In genomic region chr7:52233248-52233647, GRCh38 we compare ENCODE assay signal across 31 cellular contexts.
"Had no signal": no experiment of that assay in that cellular context is flagged by ENCODE, and none has a peak within 500 bp of the region (broad histone marks: within the 10 kb centered on the region; RNA-seq: fewer than 3 reads in every experiment).

No MANE protein-coding gene starts in this region.

- H2AFZ ChIP-seq: PC-9 had no signal

- H3K4me2 ChIP-seq: PC-9 had no signal

- H3K4me3 Mint-ChIP-seq: activated B cell treated with CpG ODN at 0.5 μM for 24 hours; activated CD4-positive, alpha-beta memory T cell treated with anti-CD3 and anti-CD28 coated beads for 36 hours; activated naive CD4-positive, alpha-beta T cell treated with anti-CD3 and anti-CD28 coated beads, Interleukin-2, amount 10 ng/mL, durations not matched to agents 7 days and 5 days; activated naive CD8-positive, alpha-beta T cell; activated naive CD8-positive, alpha-beta T cell treated with anti-CD3 and anti-CD28 coated beads, Interleukin-2, amount 50 U/mL, for 24 hours; central memory CD8-positive, alpha-beta T cell had no signal

- H3K36me3 ChIP-seq: cardiac muscle cell had no signal

- H3K36me3 Mint-ChIP-seq: activated CD4-positive, alpha-beta memory T cell treated with anti-CD3 and anti-CD28 coated beads for 36 hours; activated naive CD4-positive, alpha-beta T cell treated with anti-CD3 and anti-CD28 coated beads, Interleukin-2, amount 10 ng/mL, durations not matched to agents 7 days and 5 days; activated naive CD8-positive, alpha-beta T cell had no signal

- DNase-seq: activated B cell treated with CpG ODN at 0.5 μM for 24 hours; activated CD4-positive, alpha-beta memory T cell treated with anti-CD3 and anti-CD28 coated beads for 36 hours; activated CD4-positive, alpha-beta T cell treated with anti-CD3 and anti-CD28 coated beads for 4 hours; activated CD4-positive, alpha-beta T cell treated with anti-CD3 and anti-CD28 coated beads, Interleukin-2, amount 50 U/mL, for 1 hour; activated CD4-positive, CD25-positive, alpha-beta regulatory T cell treated with anti-CD3 and anti-CD28 coated beads, Interleukin-2, amount 50 U/mL, for 72 hours; activated CD8-positive, alpha-beta memory T cell treated with anti-CD3 and anti-CD28 coated beads, Interleukin-2, amount 50 U/mL, for 4 hours; activated effector memory CD4-positive, alpha-beta T cell treated with Interleukin-2 at 50 U/mL for 16 hours; activated naive CD4-positive, alpha-beta T cell treated with anti-CD3 and anti-CD28 coated beads, Interleukin-2, amount 10 ng/mL, durations not matched to agents 7 days and 5 days; activated naive CD8-positive, alpha-beta T cell treated with anti-CD3 and anti-CD28 coated beads, Interleukin-2, amount 50 U/mL, for 24 hours; activated T-cell treated with anti-CD3 and anti-CD28 coated beads, Interleukin-2, amount 50 U/mL, for 48 hours; Karpas-422; NCI-H1105 treated with DMSO at 0.1 percent for 48 hours; NCI-H1436; NCI-H1694; NCI-H1930; NCI-H2171; NCI-H510A; NCI-H526; NCI-H748 treated with DMSO at 0.1 percent for 48 hours; NK-92 treated with Interleukin-12 subunit alpha and Interleukin-12 subunit beta, amount 100 ng/mL, for 24 hours; PC-9; Right ventricle myocardium superior; SW 1271; T-helper 1 cell; T-helper 2 cell; T-helper 9 cell had no signal

- H3K27me3 ChIP-seq: cardiac muscle cell had no signal

- H3K27me3 Mint-ChIP-seq: activated B cell treated with CpG ODN at 0.5 μM for 24 hours; activated CD4-positive, alpha-beta memory T cell treated with anti-CD3 and anti-CD28 coated beads for 36 hours; activated naive CD4-positive, alpha-beta T cell treated with anti-CD3 and anti-CD28 coated beads, Interleukin-2, amount 10 ng/mL, durations not matched to agents 7 days and 5 days; activated naive CD8-positive, alpha-beta T cell; activated naive CD8-positive, alpha-beta T cell treated with anti-CD3 and anti-CD28 coated beads, Interleukin-2, amount 50 U/mL, for 24 hours; central memory CD8-positive, alpha-beta T cell had no signal

- H3K27ac Mint-ChIP-seq: activated B cell treated with CpG ODN at 0.5 μM for 24 hours; activated CD4-positive, alpha-beta memory T cell treated with anti-CD3 and anti-CD28 coated beads for 36 hours; activated naive CD4-positive, alpha-beta T cell treated with anti-CD3 and anti-CD28 coated beads, Interleukin-2, amount 10 ng/mL, durations not matched to agents 7 days and 5 days; activated naive CD8-positive, alpha-beta T cell; activated naive CD8-positive, alpha-beta T cell treated with anti-CD3 and anti-CD28 coated beads, Interleukin-2, amount 50 U/mL, for 24 hours had no signal

- H3K4me3 ChIP-seq: cardiac muscle cell, K562, PC-9 had no signal

- H3K27ac ChIP-seq: cardiac muscle cell, PC-9, VCaP had no signal

- H3K4me1 Mint-ChIP-seq: activated B cell treated with CpG ODN at 0.5 μM for 24 hours; activated naive CD4-positive, alpha-beta T cell treated with anti-CD3 and anti-CD28 coated beads, Interleukin-2, amount 10 ng/mL, durations not matched to agents 7 days and 5 days; activated naive CD8-positive, alpha-beta T cell treated with anti-CD3 and anti-CD28 coated beads, Interleukin-2, amount 50 U/mL, for 24 hours; central memory CD8-positive, alpha-beta T cell had no signal
